ENCODE assay signal across 1 cellular context in genomic region chr10:102661614-102662133, GRCh38.
TF ChIP-seq lines count a peak whose summit lies in the region.

No MANE protein-coding gene starts in this region.

TF ChIP-seq in H1, 55 proteins besides CTCF, POLR2A, EP300 and RAD21:
- no peak for TF ChIP-seq SRF (IDR thresholded peaks at IDR 0.05; ENCODE audit: low read depth, low read length)
- no peak for TF ChIP-seq JUND (IDR thresholded peaks at IDR 0.05; ENCODE audit: low read length)
- no peak for TF ChIP-seq SP1 (IDR thresholded peaks at IDR 0.05; ENCODE audit: low read depth, low read length)
- TF ChIP-seq CHD7 (IDR thresholded peaks at IDR 0.05; ENCODE audit: insufficient replicate concordance, low read length): no peak
- no peak for TF ChIP-seq FOSL1 (IDR thresholded peaks at IDR 0.05; ENCODE audit: insufficient read depth, low read depth, low read length)
- no peak for TF ChIP-seq CHD1 (IDR thresholded peaks at IDR 0.05; ENCODE audit: low read depth, low read length)
- no peak for TF ChIP-seq PHF8 (conservative IDR thresholded peaks at IDR 0.05; ENCODE audit: low read depth, low read length)
- TF ChIP-seq EGR1 (IDR thresholded peaks at IDR 0.05; ENCODE audit: borderline replicate concordance, low read depth, low read length): no peak
- no peak for TF ChIP-seq CTBP2 (IDR thresholded peaks at IDR 0.05; ENCODE audit: borderline replicate concordance, insufficient read depth, insufficient read length, low read length)
- TF ChIP-seq BRCA1 (IDR thresholded peaks at IDR 0.05; ENCODE audit: low read depth, low read length): no peak
- no peak for TF ChIP-seq SP4 (IDR thresholded peaks at IDR 0.05; ENCODE audit: low read length)
- no peak for TF ChIP-seq RXRA (IDR thresholded peaks at IDR 0.05; ENCODE audit: insufficient read depth, low read depth, low read length)
- no peak for TF ChIP-seq CBX8 (IDR thresholded peaks at IDR 0.05; ENCODE audit: borderline replicate concordance, low read depth, low read length)
- no peak for TF ChIP-seq TBP (IDR thresholded peaks at IDR 0.05; ENCODE audit: low read depth, low read length)
- no peak for TF ChIP-seq POU5F1 (IDR thresholded peaks at IDR 0.05; ENCODE audit: low read depth, low read length)
